Comparison of ENCODE assay signal across 29 cellular contexts in the genomic region with DNA sequence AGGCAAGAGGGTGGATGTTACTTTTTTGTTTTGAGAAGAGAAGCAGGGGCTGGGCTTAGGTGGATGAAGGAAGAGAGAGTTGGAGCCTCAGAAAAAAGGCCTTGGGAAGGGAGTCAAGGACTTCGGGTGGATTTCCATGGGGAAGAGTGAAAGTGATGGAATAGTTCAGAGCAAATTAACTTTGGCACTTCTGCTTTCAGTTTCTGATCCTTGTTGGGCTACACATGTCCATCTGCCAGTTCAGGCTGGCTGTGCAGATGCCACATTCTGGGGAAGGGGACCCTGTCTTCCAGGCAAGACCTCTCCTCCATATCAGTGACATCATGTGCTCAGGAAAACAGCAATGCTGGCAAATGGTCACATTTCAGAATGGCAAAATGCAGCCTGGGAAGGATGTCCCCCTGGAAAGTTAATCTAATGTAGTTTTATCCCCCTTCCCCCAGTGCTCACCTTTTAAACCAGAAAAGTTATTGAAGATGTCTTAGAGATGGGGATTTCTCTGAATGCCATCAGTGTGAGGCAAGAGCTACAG.
"Had no signal": no experiment of that assay in that cellular context is flagged by ENCODE, and none has a peak within 500 bp of the region (broad histone marks: within the 10 kb centered on the region; RNA-seq: fewer than 3 reads in every experiment).

No MANE protein-coding gene starts in this region.

- H3K4me3 Mint-ChIP-seq: activated CD4-positive, alpha-beta T cell treated with anti-CD3 and anti-CD28 coated beads, Interleukin-2, amount 10 ng/mL, durations not matched to agents 24 days and 14 days; activated naive CD4-positive, alpha-beta T cell treated with anti-CD3 and anti-CD28 coated beads for 36 hours; activated naive CD8-positive, alpha-beta T cell; activated T-helper 17 cell treated with anti-CD3 and anti-CD28 coated beads, Interleukin-2, amount 50 U/mL, for 72 hours; T-helper 1 cell treated with Interleukin-12 subunit alpha and Interleukin-12 subunit beta and Interleukin-4 antibody, amounts not matched to agents 30 μg/mL and 1 μg/mL, for 36 hours; WTC11 had no signal

- H3K9me3 Mint-ChIP-seq: activated CD4-positive, alpha-beta T cell treated with anti-CD3 and anti-CD28 coated beads, Interleukin-2, amount 10 ng/mL, durations not matched to agents 24 days and 14 days; activated naive CD4-positive, alpha-beta T cell treated with anti-CD3 and anti-CD28 coated beads for 36 hours; activated T-helper 17 cell treated with anti-CD3 and anti-CD28 coated beads, Interleukin-2, amount 50 U/mL, for 72 hours; T-helper 1 cell treated with Interleukin-12 subunit alpha and Interleukin-12 subunit beta and Interleukin-4 antibody, amounts not matched to agents 30 μg/mL and 1 μg/mL, for 36 hours had no signal

- H3K27me3 ChIP-seq: brain microvascular endothelial cell, cardiac muscle cell, SJSA1 had no signal

- H3K36me3 Mint-ChIP-seq: activated naive CD8-positive, alpha-beta T cell; WTC11 had no signal

- H3K27ac ChIP-seq: brain microvascular endothelial cell, cardiac muscle cell, SJSA1 had no signal

- DNase-seq: activated CD4-positive, alpha-beta T cell treated with anti-CD3 and anti-CD28 coated beads for 1 hour; activated CD4-positive, alpha-beta T cell treated with anti-CD3 and anti-CD28 coated beads, Interleukin-2, amount 50 U/mL, for 48 hours; activated gamma-delta T cell; activated naive CD4-positive, alpha-beta T cell treated with anti-CD3 and anti-CD28 coated beads for 36 hours; activated T-cell treated with anti-CD3 and anti-CD28 coated beads for 4 hours; activated T-cell treated with anti-CD3 and anti-CD28 coated beads, Interleukin-2, amount 50 U/mL, for 48 hours; amygdala; brain microvascular endothelial cell; KBM-7; NCI-H1105 treated with DMSO at 0.1 percent for 48 hours; NCI-H146; NCI-H187 treated with DMSO at 0.1 percent for 48 hours; NCI-H2081 treated with DMSO at 0.1 percent for 48 hours; NCI-H2171; NCI-H226; NCI-H526; NK-92 treated with Interleukin-12 subunit alpha and Interleukin-12 subunit beta, amount 100 ng/mL, for 24 hours; OCI-M1; Right ventricle myocardium superior; RPMI8226 had no signal

- H3K27ac Mint-ChIP-seq: activated CD4-positive, alpha-beta T cell treated with anti-CD3 and anti-CD28 coated beads, Interleukin-2, amount 10 ng/mL, durations not matched to agents 24 days and 14 days; activated naive CD4-positive, alpha-beta T cell treated with anti-CD3 and anti-CD28 coated beads for 36 hours; activated naive CD8-positive, alpha-beta T cell; activated T-helper 17 cell treated with anti-CD3 and anti-CD28 coated beads, Interleukin-2, amount 50 U/mL, for 72 hours; T-helper 1 cell treated with Interleukin-12 subunit alpha and Interleukin-12 subunit beta and Interleukin-4 antibody, amounts not matched to agents 30 μg/mL and 1 μg/mL, for 36 hours; WTC11 had no signal

- H3K4me1 ChIP-seq: SJSA1 had no signal

- H3K4me1 Mint-ChIP-seq: activated CD4-positive, alpha-beta T cell treated with anti-CD3 and anti-CD28 coated beads, Interleukin-2, amount 10 ng/mL, durations not matched to agents 24 days and 14 days; activated T-helper 17 cell treated with anti-CD3 and anti-CD28 coated beads, Interleukin-2, amount 50 U/mL, for 72 hours had no signal

- H3K27me3 Mint-ChIP-seq: activated CD4-positive, alpha-beta T cell treated with anti-CD3 and anti-CD28 coated beads, Interleukin-2, amount 10 ng/mL, durations not matched to agents 24 days and 14 days; activated naive CD8-positive, alpha-beta T cell; activated T-helper 17 cell treated with anti-CD3 and anti-CD28 coated beads, Interleukin-2, amount 50 U/mL, for 72 hours had no signal

- H3K4me3 ChIP-seq: cardiac muscle cell, SJSA1 had no signal

- ATAC-seq: activated T-helper 17 cell treated with anti-CD3 and anti-CD28 coated beads, Interleukin-2, amount 50 U/mL, for 72 hours; Panc1; SK-N-SH treated with all-trans-retinoic acid at 6 μM for 48 hours; WTC11 had no signal

- H3K36me3 ChIP-seq: brain microvascular endothelial cell, cardiac muscle cell, SJSA1 had no signal
